ENCODE assay signal across 8 cellular contexts in genomic region chr22:49825436-49825835, GRCh38. TPM values are rescaled to one million over a fixed set of nuclear protein-coding genes. Genes with fewer than 3 reads are reported as not detected.
DNase-seq lines count a peak whose midpoint lies in the region; ATAC-seq, FAIRE-seq and TF ChIP-seq lines count a peak whose summit lies in the region.

No MANE protein-coding gene starts in this region.

- ATAC-seq in PC-3 = 0 out of 2 replicates have a peak, but pooled peaks have one; percentile 7
- ATAC-seq in HG02840 (IDR thresholded peaks at IDR 0.05; ENCODE audit: low FRiP score, unreplicated experiment) = no peak

- H3K36me3 ChIP-seq in PC-3 (ENCODE audit: low read depth, low read length) (peaks cover 13% of the 10 kb centered on the region; the same call in 1 of the 2 replicates), endothelial cell of umbilical vein (ENCODE audit: control insufficient read depth in 2 of 2, extremely low read depth in 1 of 2, insufficient read depth in 2 of 2, low read length in 2 of 2) (peaks cover 16 to 35% of the 10 kb centered on the region in 2 experiments)

- CTCF ChIA-PET in PC-3 (lab: Charles Lee) = no interaction called here
- CTCF ChIA-PET in endothelial cell of umbilical vein (lab: Charles Lee) = no interaction called here

- H3K4me2 ChIP-seq in PC-3 (ENCODE audit: low read length) (peak overlapping the region; percentile 99), endothelial cell of umbilical vein (ENCODE audit: insufficient read depth, low read length) (peak overlapping the region; percentile 79)

- DNase-seq in EL (peak; percentile 71), PC-3 (peak; percentile 49), endothelial cell of umbilical vein (ENCODE audit: low read depth, low spot score) (peak; percentile 19), renal cortical epithelial cell (ENCODE audit: low read depth) (peak; percentile 40), D341Med (ENCODE audit: low spot score) (no peak), NCI-H2227 (lab: John Stamatoyannopoulos, UW; ENCODE audit: unreplicated experiment) (no peak), ureter (ENCODE audit: low spot score) (no peak)

- H3K27ac ChIP-seq in PC-3 (ENCODE audit: low read length) = peak overlapping the region; percentile 34
- no peak overlapping the region for H3K27ac ChIP-seq in endothelial cell of umbilical vein (ENCODE audit: insufficient read depth, low read depth, low read length)

- H3K9ac ChIP-seq in PC-3 (ENCODE audit: low read length) = peak overlapping the region; percentile 91
- peak overlapping the region; percentile 90 for H3K9ac ChIP-seq in endothelial cell of umbilical vein (replicated peaks; ENCODE audit: extremely low read depth, insufficient read depth, low read length)

- no peak for TF ChIP-seq POLR2A in endothelial cell of umbilical vein (IDR thresholded peaks at IDR 0.05; ENCODE audit: low read depth, low read length)

- H3K9me3 ChIP-seq in PC-3 (ENCODE audit: low read length) (no peaks in the 10 kb centered on the region), endothelial cell of umbilical vein (replicated peaks; ENCODE audit: control insufficient read depth, insufficient read depth, low read length) (no peaks in the 10 kb centered on the region)

- H3K4me3 ChIP-seq in PC-3 (ENCODE audit: low read length) = peak overlapping the region; percentile 95
- H3K4me3 ChIP-seq in endothelial cell of umbilical vein (replicated peaks in 1 of 3; ENCODE audit: insufficient read depth in 1 of 3, low read depth in 1 of 3, low read length in 3 of 3) = peak overlapping the region in 2 of 3 experiments; percentile 13 to 56

- H3K4me1 ChIP-seq in PC-3 (ENCODE audit: insufficient read depth, low read length) = peaks cover 17% of the 10 kb centered on the region
- H3K4me1 ChIP-seq in endothelial cell of umbilical vein (ENCODE audit: control insufficient read depth, extremely low read depth, insufficient read depth, low read length) = peaks cover 10% of the 10 kb centered on the region

- H4K20me1 ChIP-seq in PC-3 (ENCODE audit: low read length) (peaks cover 40% of the 10 kb centered on the region), endothelial cell of umbilical vein (replicated peaks; ENCODE audit: control insufficient read depth, extremely low read depth, insufficient read depth, low read length) (peaks cover 11% of the 10 kb centered on the region)

- POLR2A ChIA-PET in PC-3 (lab: Charles Lee; ENCODE audit: unreplicated experiment) = no interaction called here
- POLR2A ChIA-PET in endothelial cell of umbilical vein (lab: Charles Lee) = no interaction called here

- H3K27me3 ChIP-seq in PC-3 (ENCODE audit: low read length) = no peaks in the 10 kb centered on the region
- H3K27me3 ChIP-seq in endothelial cell of umbilical vein (ENCODE audit: control insufficient read depth in 2 of 2, insufficient read depth in 2 of 2, low read length in 2 of 2) = no peaks in the 10 kb centered on the region

- peaks cover 67% of the 10 kb centered on the region for H3K79me2 ChIP-seq in PC-3 (ENCODE audit: low read length)
- peaks cover 67% of the 10 kb centered on the region for H3K79me2 ChIP-seq in endothelial cell of umbilical vein (ENCODE audit: control insufficient read depth, insufficient read depth, low read length)

- intact Hi-C loops in PC-3 (cut with micrococcal nuclease) (no loop called here), endothelial cell of umbilical vein (cut with micrococcal nuclease) (no loop called here)

- no peak overlapping the region for H2AFZ ChIP-seq in PC-3 (ENCODE audit: low read length)
- no peak overlapping the region for H2AFZ ChIP-seq in endothelial cell of umbilical vein (ENCODE audit: low read depth, low read length)

- peak; percentile 15 for FAIRE-seq in endothelial cell of umbilical vein (lab: Jason Lieb, UNC)

- BruUV-seq in PC-3 (replicated peaks; lab: Mats Ljungman, UMichigan) = no TSS peak
- no TSS peak for BruUV-seq in endothelial cell of umbilical vein (replicated peaks; lab: Mats Ljungman, UMichigan)

- H3K9me2 ChIP-seq in PC-3 (replicated peaks; ENCODE audit: low read length) = no peaks in the 10 kb centered on the region

- no peaks in the 10 kb centered on the region for H3F3A ChIP-seq in PC-3 (ENCODE audit: low read length, unreplicated experiment)

- dilution Hi-C loops in endothelial cell of umbilical vein (cut with MboI; ENCODE audit: extremely low pct_ligation_motif_present, low sequenced_read_pairs) = no loop called here

- no peak for TF ChIP-seq CTCF in PC-3 (conservative IDR thresholded peaks at IDR 0.05; ENCODE audit: low read depth, low read length)
- TF ChIP-seq CTCF in endothelial cell of umbilical vein (IDR thresholded peaks at IDR 0.05; ENCODE audit: extremely low read depth in 1 of 2, insufficient read depth in 1 of 2, low read depth in 1 of 2, low read length in 2 of 2) = no peak

- no peaks in the 10 kb centered on the region for H3K9me1 ChIP-seq in endothelial cell of umbilical vein (replicated peaks; ENCODE audit: control insufficient read depth, extremely low read depth, insufficient read depth, low read length)

TF ChIP-seq in endothelial cell of umbilical vein, 7 proteins besides CTCF, POLR2A, EP300 and RAD21:
- TF ChIP-seq FOS (IDR thresholded peaks at IDR 0.05; ENCODE audit: borderline replicate concordance, insufficient read depth, low read length) = no peak
- no peak for TF ChIP-seq GATA2 (IDR thresholded peaks at IDR 0.05; ENCODE audit: insufficient read depth, insufficient read length, low read depth, low read length)
- no peak for TF ChIP-seq EZH2 (IDR thresholded peaks at IDR 0.05; ENCODE audit: borderline replicate concordance, low read depth, low read length, severe bottlenecking)
- no peak for TF ChIP-seq MAX (IDR thresholded peaks at IDR 0.05; ENCODE audit: insufficient read depth, insufficient read length)
- TF ChIP-seq JUN (IDR thresholded peaks at IDR 0.05; ENCODE audit: borderline replicate concordance, insufficient read depth, insufficient read length, low read depth) = no peak
- TF ChIP-seq MYC (IDR thresholded peaks at IDR 0.05; ENCODE audit: low read depth, low read length) = no peak
- no peak for TF ChIP-seq POLR2AphosphoS5 (IDR thresholded peaks at IDR 0.05; ENCODE audit: insufficient read depth, low read depth, low read length)
TF ChIP-seq in endothelial cell of umbilical vein: peak in this region for 0.

RNA-seq across cellular contexts. Expression of gene BRD1, which starts 2.2 kb away (rescaled TPM):
- total RNA-seq in PC-3 (2014; rRNA removed) (19.1 and 23.0 TPM in 2 replicates), endothelial cell of umbilical vein (38.8 and 41.1 TPM in 2 replicates), renal cortical epithelial cell (16.1 and 38.1 TPM in 2 replicates), ureter (41.5 TPM)
- polyA plus RNA-seq in endothelial cell of umbilical vein = 6.8 and 8.1 TPM in 2 replicates
- 6.6 and 7.9 TPM in 2 replicates for polyA plus RNA-seq in endothelial cell of umbilical vein (2011; cell fraction: cytosol; rRNA removed)
- 46.2 and 52.9 TPM in 2 replicates for polyA plus RNA-seq in endothelial cell of umbilical vein (2011; cell fraction: nucleus; rRNA removed)
- 12.8 and 14.5 TPM in 2 replicates for polyA plus RNA-seq in endothelial cell of umbilical vein (2012)
- 11.1 and 15.7 TPM in 2 replicates for polyA minus RNA-seq in endothelial cell of umbilical vein
- 6.5 TPM for polyA minus RNA-seq in endothelial cell of umbilical vein (2011; cell fraction: cytosol; rRNA and poly(A)+ RNA removed)
- polyA minus RNA-seq in endothelial cell of umbilical vein (2011; cell fraction: nucleus; rRNA and poly(A)+ RNA removed) = 31.7 and 42.3 TPM in 2 replicates

RNA-seq across cellular contexts. Expression of gene ZBED4, which starts 28.2 kb away (rescaled TPM):
- total RNA-seq in PC-3 (2014; rRNA removed) (11.5 and 14.3 TPM in 2 replicates), endothelial cell of umbilical vein (18.2 and 18.6 TPM in 2 replicates), renal cortical epithelial cell (12.2 and 23.7 TPM in 2 replicates), ureter (13.6 TPM)
- 6.4 and 8.6 TPM in 2 replicates for polyA plus RNA-seq in endothelial cell of umbilical vein
- polyA plus RNA-seq in endothelial cell of umbilical vein (2011; cell fraction: cytosol; rRNA removed) = 9.1 and 9.3 TPM in 2 replicates
- 13.5 and 14.1 TPM in 2 replicates for polyA plus RNA-seq in endothelial cell of umbilical vein (2011; cell fraction: nucleus; rRNA removed)
- 12.3 and 13.1 TPM in 2 replicates for polyA plus RNA-seq in endothelial cell of umbilical vein (2012)
- polyA minus RNA-seq in endothelial cell of umbilical vein = 14.1 TPM in 2 replicates
- 5.0 TPM for polyA minus RNA-seq in endothelial cell of umbilical vein (2011; cell fraction: cytosol; rRNA and poly(A)+ RNA removed)
- 14.1 and 14.9 TPM in 2 replicates for polyA minus RNA-seq in endothelial cell of umbilical vein (2011; cell fraction: nucleus; rRNA and poly(A)+ RNA removed)

Comparison
In these comparisons a context has a peak if more than half of its experiments do, and no peak if none do; other contexts are left out.
1. DNase-seq: peak in EL (single experiment), PC-3 (single experiment), endothelial cell of umbilical vein (single experiment) and renal cortical epithelial cell (single experiment); none in D341Med (single experiment), NCI-H2227 (single experiment) and ureter (single experiment).